In genomic region chr14:25884657-25885056, GRCh38 we compare ENCODE assay signal across 11 cellular contexts.
"Had no signal": no experiment of that assay in that cellular context is flagged by ENCODE, and none has a peak within 500 bp of the region (broad histone marks: within the 10 kb centered on the region; RNA-seq: fewer than 3 reads in every experiment).

No MANE protein-coding gene starts in this region.

- H3K4me1 ChIP-seq: HAP-1 had no signal

- H3K4me3 ChIP-seq: GM23248, GM23338, HAP-1 had no signal

- ATAC-seq: GM23338, HCT116 had no signal

- FAIRE-seq: H1, H54 had no signal

- H3K9ac ChIP-seq: GM23248 had no signal

- H3K36me3 ChIP-seq: HAP-1 had no signal

- H2AFZ ChIP-seq: GM23248, GM23338 had no signal

- DNase-seq: GM23248, GOT3, H7, H9, HCEC 1CT, HFFc6 had no signal

- H3K27ac ChIP-seq: GM23248 had no signal

- H3K4me2 ChIP-seq: GM23338 had no signal
